8 cellular contexts compared by ENCODE assay signal in the genomic region with DNA sequence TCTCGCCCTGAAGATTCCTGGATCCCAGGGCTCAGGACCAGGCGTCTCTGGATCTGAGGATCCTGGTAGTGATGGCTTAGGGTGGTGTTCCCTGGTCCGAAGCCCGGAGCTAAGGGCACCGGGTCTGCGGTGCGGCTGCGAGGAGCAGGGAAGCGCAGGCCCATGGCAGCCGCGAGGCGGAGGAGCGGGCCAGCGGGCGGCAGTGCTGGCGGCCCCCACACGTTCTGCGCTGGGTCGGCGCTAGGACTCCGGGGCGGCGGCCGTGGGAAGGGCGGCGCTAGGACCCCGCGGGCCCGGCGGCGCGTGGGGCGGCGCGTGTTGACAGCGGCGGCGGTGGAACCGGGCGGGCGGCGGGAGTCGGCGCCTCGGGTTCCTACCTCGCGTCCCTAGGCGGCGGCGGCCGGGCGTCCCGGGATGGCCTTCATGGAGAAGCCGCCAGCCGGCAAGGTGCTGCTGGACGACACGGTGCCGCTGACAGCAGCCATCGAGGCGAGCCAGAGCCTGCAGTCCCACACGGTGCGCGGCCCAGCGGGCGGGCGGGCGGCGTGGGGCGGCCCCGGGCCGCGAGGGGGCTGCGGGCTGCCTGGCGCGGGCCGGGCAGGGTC. TPM values are rescaled to one million over a fixed set of nuclear protein-coding genes. Genes with fewer than 3 reads are reported as not detected.
A peak's percentile ranks its signal among the peaks of the same experiment; 100 is the strongest.
DNase-seq lines count a peak whose midpoint lies in the region; ATAC-seq, FAIRE-seq and TF ChIP-seq lines count a peak whose summit lies in the region.

TSS of gene PXK (plus strand) at position 318 of the 605 bp plus-strand sequence. CDS start at position 415, 97 bp downstream.

- H3K27me3 Mint-ChIP-seq in activated naive CD4-positive, alpha-beta T cell treated with anti-CD3 and anti-CD28 coated beads, Interleukin-2, amount 10 ng/mL, durations not matched to agents 7 days and 5 days: no peaks in the 10 kb centered on the region

- no peaks in the 10 kb centered on the region for H3K36me3 ChIP-seq in neuronal stem cell (replicated peaks in 1 of 2; ENCODE audit: control insufficient read depth in 2 of 2, insufficient read depth in 2 of 2, low read length in 2 of 2)
- no peaks in the 10 kb centered on the region for H3K36me3 ChIP-seq in subcutaneous abdominal adipose tissue (ENCODE audit: control insufficient read depth in 5 of 5, insufficient read depth in 5 of 5, low read length in 5 of 5)

- H3K9me3 ChIP-seq in neuronal stem cell (replicated peaks in 1 of 2; ENCODE audit: control insufficient read depth in 2 of 2, insufficient read depth in 1 of 2, low read depth in 1 of 2, low read length in 2 of 2) (no peaks in the 10 kb centered on the region), subcutaneous abdominal adipose tissue (ENCODE audit: control insufficient read depth in 5 of 5, low read length in 5 of 5) (no peaks in the 10 kb centered on the region)

- H3K4me1 Mint-ChIP-seq in activated naive CD4-positive, alpha-beta T cell treated with anti-CD3 and anti-CD28 coated beads, Interleukin-2, amount 10 ng/mL, durations not matched to agents 7 days and 5 days: peaks cover 39% of the 10 kb centered on the region

- peak within 1 kb of the TSS; percentile 94 for H3K18ac ChIP-seq in neuronal stem cell (ENCODE audit: low read length)

- peak within 1 kb of the TSS; percentile 100 for H3K4me3 Mint-ChIP-seq in activated naive CD4-positive, alpha-beta T cell treated with anti-CD3 and anti-CD28 coated beads, Interleukin-2, amount 10 ng/mL, durations not matched to agents 7 days and 5 days

- peak within 1 kb of the TSS; percentile 92 for H3K4me2 ChIP-seq in neuronal stem cell (ENCODE audit: insufficient read depth, low read length, poor library complexity, severe bottlenecking)

- peak within 1 kb of the TSS; percentile 0 for H2BK5ac ChIP-seq in neuronal stem cell (ENCODE audit: low read length)

- no peak within 1 kb of the TSS for H4K91ac ChIP-seq in neuronal stem cell (ENCODE audit: low read depth, low read length, poor library complexity)

- no CpG with 5 or more reads among the region's 76 CpGs for WGBS in neuronal stem cell (ENCODE audit: extremely low coverage in 2 of 2, insufficient read length in 2 of 2, insufficient replicate concordance in 1 of 2), 2 donors

- CTCF ChIA-PET in activated naive CD4-positive, alpha-beta T cell treated with anti-CD3 and anti-CD28 coated beads, Interleukin-2, amount 10 ng/mL, durations not matched to agents 7 days and 5 days (lab: Charles Lee): interaction anchor here (0.6 to 6.1 kb wide), 12 partner anchors 8 to 161 kb away, joined by 3 to 45 read pairs (median 5); partner anchors contain the start of genes HTD2 and RPP14

- no peak within 1 kb of the TSS for H2AK5ac ChIP-seq in neuronal stem cell (ENCODE audit: low read depth, low read length)

- H3K27me3 ChIP-seq in neuronal stem cell (ENCODE audit: control insufficient read depth in 3 of 3, insufficient read depth in 3 of 3, low read depth in 1 of 3, low read length in 3 of 3) (peaks cover 0 to 2% (median 0%) of the 10 kb centered on the region in 3 experiments), subcutaneous abdominal adipose tissue (ENCODE audit: control insufficient read depth in 5 of 5, insufficient read depth in 4 of 5, low read length in 5 of 5) (no peaks in the 10 kb centered on the region)

- H3K27ac Mint-ChIP-seq in activated naive CD4-positive, alpha-beta T cell treated with anti-CD3 and anti-CD28 coated beads, Interleukin-2, amount 10 ng/mL, durations not matched to agents 7 days and 5 days: peak within 1 kb of the TSS; percentile 95

- no peak within 1 kb of the TSS for H3K4ac ChIP-seq in neuronal stem cell (ENCODE audit: low read length)

- peak within 1 kb of the TSS; percentile 83 for H4K8ac ChIP-seq in neuronal stem cell (ENCODE audit: low read depth, low read length)

- peaks cover 3% of the 10 kb centered on the region for H3K79me1 ChIP-seq in neuronal stem cell (ENCODE audit: low read depth, low read length)

- H2BK12ac ChIP-seq in neuronal stem cell (ENCODE audit: low read length): no peak within 1 kb of the TSS

- H3K23ac ChIP-seq in neuronal stem cell (ENCODE audit: low read depth, low read length, poor library complexity): no peak within 1 kb of the TSS

- DNase-seq in COR-L47 (lab: John Stamatoyannopoulos, UW) (peak; percentile 41), frontal cortex (ENCODE audit: low spot score in 2 of 2) (peak; percentile 85 to 89), neuronal stem cell (ENCODE audit: low spot score) (peak; percentile 66)
- DNase-seq in activated naive CD4-positive, alpha-beta T cell treated with anti-CD3 and anti-CD28 coated beads, Interleukin-2, amount 10 ng/mL, durations not matched to agents 7 days and 5 days: peak; percentile 84

- H3K4me1 ChIP-seq in neuronal stem cell (ENCODE audit: control insufficient read depth in 2 of 2, insufficient read depth in 1 of 2, low read depth in 1 of 2, low read length in 2 of 2): peaks cover 2 to 4% of the 10 kb centered on the region in 2 donors
- peaks cover 2 to 36% (median 32%) of the 10 kb centered on the region in 5 donors for H3K4me1 ChIP-seq in subcutaneous abdominal adipose tissue (ENCODE audit: control insufficient read depth in 5 of 5, insufficient read depth in 5 of 5, low read length in 5 of 5)

- H3K9me3 Mint-ChIP-seq in activated naive CD4-positive, alpha-beta T cell treated with anti-CD3 and anti-CD28 coated beads, Interleukin-2, amount 10 ng/mL, durations not matched to agents 7 days and 5 days: no peaks in the 10 kb centered on the region

- H3K36me3 Mint-ChIP-seq in activated naive CD4-positive, alpha-beta T cell treated with anti-CD3 and anti-CD28 coated beads, Interleukin-2, amount 10 ng/mL, durations not matched to agents 7 days and 5 days: peaks cover 8% of the 10 kb centered on the region

- H2AFZ ChIP-seq in neuronal stem cell (ENCODE audit: low read length): peak within 1 kb of the TSS; percentile 99

- peak; percentile 89 for ATAC-seq in GM19438 (IDR thresholded peaks at IDR 0.05; ENCODE audit: low read depth, unreplicated experiment)
- ATAC-seq in HG03558 (IDR thresholded peaks at IDR 0.05; ENCODE audit: extremely low read depth, unreplicated experiment): peak; percentile 42
- ATAC-seq in SK-N-SH treated with all-trans-retinoic acid at 6 μM for 48 hours: peak; percentile 89

- peak within 1 kb of the TSS; percentile 38 for H2BK15ac ChIP-seq in neuronal stem cell (ENCODE audit: low read length)

- H3K14ac ChIP-seq in neuronal stem cell (ENCODE audit: low read length): no peak within 1 kb of the TSS

- peak within 1 kb of the TSS; percentile 83 for H3K9ac ChIP-seq in neuronal stem cell (ENCODE audit: low read depth, low read length, poor library complexity)
- peak within 1 kb of the TSS; percentile 68 to 92 (median 79) for H3K9ac ChIP-seq in subcutaneous abdominal adipose tissue (ENCODE audit: low read length in 5 of 5)

- no peak for FAIRE-seq in frontal cortex (lab: Jason Lieb, UNC)

- no peak within 1 kb of the TSS for H3K27ac ChIP-seq in neuronal stem cell (replicated peaks; ENCODE audit: low read length)
- peak within 1 kb of the TSS; percentile 48 for H3K27ac ChIP-seq in subcutaneous abdominal adipose tissue (ENCODE audit: low read depth, low read length)

- H3K4me3 ChIP-seq in neuronal stem cell (ENCODE audit: low read length in 2 of 2): peak within 1 kb of the TSS; percentile 81 to 89
- peak within 1 kb of the TSS; percentile 77 to 84 (median 79) for H3K4me3 ChIP-seq in subcutaneous abdominal adipose tissue (ENCODE audit: low read depth in 1 of 5, low read length in 5 of 5)

- H2BK120ac ChIP-seq in neuronal stem cell (ENCODE audit: low read depth, low read length): no peak within 1 kb of the TSS

TF ChIP-seq in SK-N-SH treated with all-trans-retinoic acid at 6 μM for 48 hours, 23 proteins besides CTCF, POLR2A, EP300 and RAD21 (continues in another document):
- TF ChIP-seq ESRRG (CRISPR knock-in tag; IDR thresholded peaks at IDR 0.05): no peak
- no peak for TF ChIP-seq ZC3H10 (CRISPR knock-in tag; IDR thresholded peaks at IDR 0.05)
- TF ChIP-seq ZNF70 (CRISPR knock-in tag; IDR thresholded peaks at IDR 0.05): no peak
- TF ChIP-seq PPARA (CRISPR knock-in tag; IDR thresholded peaks at IDR 0.05; ENCODE audit: borderline replicate concordance): no peak
- no peak for TF ChIP-seq ZNF8 (CRISPR knock-in tag; IDR thresholded peaks at IDR 0.05)
- TF ChIP-seq BACH2 (CRISPR knock-in tag; IDR thresholded peaks at IDR 0.05; ENCODE audit: borderline replicate concordance): no peak
- TF ChIP-seq TOX (CRISPR knock-in tag; IDR thresholded peaks at IDR 0.05; ENCODE audit: borderline replicate concordance): no peak
- 0 out of 2 replicates have a peak, but pooled peaks have one; percentile 64 for TF ChIP-seq CSDC2 (CRISPR knock-in tag; IDR thresholded peaks at IDR 0.05)
- TF ChIP-seq, protein P1, sequence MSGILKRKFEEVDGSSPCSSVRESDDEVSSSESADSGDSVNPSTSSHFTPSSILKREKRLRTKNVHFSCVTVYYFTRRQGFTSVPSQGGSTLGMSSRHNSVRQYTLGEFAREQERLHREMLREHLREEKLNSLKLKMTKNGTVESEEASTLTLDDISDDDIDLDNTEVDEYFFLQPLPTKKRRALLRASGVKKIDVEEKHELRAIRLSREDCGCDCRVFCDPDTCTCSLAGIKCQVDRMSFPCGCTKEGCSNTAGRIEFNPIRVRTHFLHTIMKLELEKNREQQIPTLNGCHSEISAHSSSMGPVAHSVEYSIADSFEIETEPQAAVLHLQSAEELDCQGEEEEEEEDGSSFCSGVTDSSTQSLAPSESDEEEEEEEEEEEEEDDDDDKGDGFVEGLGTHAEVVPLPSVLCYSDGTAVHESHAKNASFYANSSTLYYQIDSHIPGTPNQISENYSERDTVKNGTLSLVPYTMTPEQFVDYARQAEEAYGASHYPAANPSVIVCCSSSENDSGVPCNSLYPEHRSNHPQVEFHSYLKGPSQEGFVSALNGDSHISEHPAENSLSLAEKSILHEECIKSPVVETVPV (CRISPR knock-in tag; IDR thresholded peaks at IDR 0.05): no peak

RNA-seq across cellular contexts. Expression of gene PXK, which starts in this region (rescaled TPM):
- 22.0 TPM for total RNA-seq in frontal cortex
- 7.1 TPM for polyA plus RNA-seq in neuronal stem cell (2013, experiment 1 of 2)
- 7.1 TPM for polyA plus RNA-seq in neuronal stem cell (2013, experiment 2 of 2)
